Comparison of ENCODE assay signal across 1 cellular context in genomic region chr17:50866950-50867855, GRCh38.
TF ChIP-seq lines count a peak whose summit lies in the region.

No MANE protein-coding gene starts in this region.

TF ChIP-seq in SK-N-SH, 30 proteins besides CTCF, POLR2A, EP300 and RAD21 (continued from another document):
- TF ChIP-seq USF1 (IDR thresholded peaks at IDR 0.05; ENCODE audit: borderline replicate concordance, low read depth) = no peak
- no peak; the same call in 1 of the 2 replicates for TF ChIP-seq TCF12 (IDR thresholded peaks at IDR 0.05)
- no peak for TF ChIP-seq FOXJ3 (CRISPR knock-in tag; IDR thresholded peaks at IDR 0.05)
- TF ChIP-seq FOSL2 (IDR thresholded peaks at IDR 0.05; ENCODE audit: borderline replicate concordance, low read depth) = no peak
- TF ChIP-seq USF2 (IDR thresholded peaks at IDR 0.05; ENCODE audit: borderline replicate concordance, low read depth, low read length) = no peak
- peak; percentile 57 for TF ChIP-seq PBX3 (IDR thresholded peaks at IDR 0.05)
- TF ChIP-seq GATA2 (CRISPR knock-in tag; IDR thresholded peaks at IDR 0.05) = no peak
- peak; percentile 56; the same call in 1 of the 2 replicates for TF ChIP-seq RCOR1 (IDR thresholded peaks at IDR 0.05; ENCODE audit: low read length)
- 0 out of 2 replicates have a peak, but pooled peaks have one; percentile 48 for TF ChIP-seq FOXM1 (IDR thresholded peaks at IDR 0.05; ENCODE audit: low read depth)
- peak; percentile 69 for TF ChIP-seq NRF1 (IDR thresholded peaks at IDR 0.05; ENCODE audit: low read depth, low read length)
- peak; percentile 30; the same call in 1 of the 2 replicates for TF ChIP-seq JUND (IDR thresholded peaks at IDR 0.05)
- peak; percentile 7; the same call in 1 of the 2 replicates for TF ChIP-seq SMC3 (IDR thresholded peaks at IDR 0.05; ENCODE audit: low read depth, low read length)
- TF ChIP-seq IRF3 (IDR thresholded peaks at IDR 0.05; ENCODE audit: low read depth, low read length) = peak; percentile 87
- peak; percentile 36; the same call in 1 of the 2 replicates for TF ChIP-seq NFIC (IDR thresholded peaks at IDR 0.05; ENCODE audit: borderline replicate concordance)
